ENCODE assay signal across 8 cellular contexts in the genomic region with DNA sequence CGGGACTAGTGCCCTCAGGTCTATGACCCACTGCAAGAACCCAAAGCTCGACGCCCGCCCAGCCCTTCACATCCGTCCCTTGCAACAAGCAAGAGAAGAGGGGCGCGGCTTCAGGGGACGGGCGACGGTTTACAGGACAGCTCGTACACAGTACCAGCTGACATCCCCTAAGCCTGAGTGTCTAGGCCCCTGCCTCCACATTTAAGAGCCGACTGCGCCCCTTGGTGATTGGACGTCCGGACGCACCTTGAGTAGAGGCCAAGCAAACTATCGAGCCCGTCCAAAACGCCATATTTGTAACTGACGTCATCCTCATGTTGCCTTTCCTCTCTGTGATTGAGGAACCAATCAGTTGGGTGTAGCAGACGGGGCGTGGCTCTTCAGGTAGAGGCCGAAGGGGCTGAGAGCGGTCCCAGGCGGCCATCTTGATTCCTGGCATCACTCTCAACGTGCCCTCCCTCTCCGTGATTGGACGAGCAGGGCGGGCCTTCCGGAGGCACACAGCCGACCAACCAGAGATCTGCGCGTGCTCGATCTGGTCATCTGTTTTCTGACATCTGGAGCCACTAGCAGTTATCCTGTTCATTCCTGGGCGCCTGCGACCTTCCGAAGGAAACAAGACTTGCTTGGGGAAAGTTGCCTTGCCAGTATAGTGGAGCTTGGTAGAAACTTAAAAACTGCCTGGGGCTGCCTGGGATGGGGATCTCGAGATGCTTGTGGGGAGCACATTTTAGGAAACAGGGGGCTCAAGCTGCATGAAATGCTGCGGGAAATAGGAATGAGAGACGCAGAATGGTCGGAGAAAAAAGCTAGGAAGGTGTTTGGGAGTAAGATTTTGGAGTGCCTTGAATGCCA. TPM values are rescaled to one million over a fixed set of nuclear protein-coding genes. Genes with fewer than 3 reads are reported as not detected.
DNase-seq lines count a peak whose midpoint lies in the region; ATAC-seq and TF ChIP-seq lines count a peak whose summit lies in the region.

No MANE protein-coding gene starts in this region.

- no peaks in the 10 kb centered on the region for H3K27me3 Mint-ChIP-seq in activated T-cell treated with anti-CD3 and anti-CD28 coated beads, Interleukin-2, amount 50 U/mL, for 24 hours

- no peaks in the 10 kb centered on the region for H3K9me3 Mint-ChIP-seq in activated T-cell treated with anti-CD3 and anti-CD28 coated beads, Interleukin-2, amount 50 U/mL, for 24 hours

- DNase-seq in DMS53 (lab: John Stamatoyannopoulos, UW), result peak; percentile 96
- peak; percentile 97 for DNase-seq in Jurkat, Clone E6-1 (ENCODE audit: low read depth, low spot score)
- DNase-seq in PC-3, result peak; percentile 99
- peak; percentile 93 for DNase-seq in activated T-cell treated with anti-CD3 and anti-CD28 coated beads, Interleukin-2, amount 50 U/mL, for 24 hours
- DNase-seq in erythroblast (lab: John Stamatoyannopoulos, UW), result peak; percentile 97 to 99
- peak; percentile 98 for DNase-seq in mucosa of gallbladder (ENCODE audit: low spot score)
- DNase-seq in stimulated activated CD8-positive, alpha-beta memory T cell treated with anti-CD3 and anti-CD28 coated beads, Interleukin-4, amount 100 ng/mL, for 24 hours (ENCODE audit: low read depth), result peak; percentile 93

- H3K4me3 Mint-ChIP-seq in activated T-cell treated with anti-CD3 and anti-CD28 coated beads, Interleukin-2, amount 50 U/mL, for 24 hours, result peak overlapping the region; percentile 91

- H3K4me3 ChIP-seq in Jurkat, Clone E6-1 (ENCODE audit: low read length), result peak overlapping the region; percentile 87
- peak overlapping the region; percentile 77 for H3K4me3 ChIP-seq in PC-3 (ENCODE audit: low read length)

- TF ChIP-seq CTCF in PC-3 (conservative IDR thresholded peaks at IDR 0.05; ENCODE audit: low read depth, low read length), result no peak; the same call in 1 of the 2 replicates

- no peaks in the 10 kb centered on the region for H3K9me2 ChIP-seq in PC-3 (replicated peaks; ENCODE audit: low read length)

- peak overlapping the region; percentile 52 for H3K27ac ChIP-seq in PC-3 (ENCODE audit: low read length)

- H3K4me2 ChIP-seq in PC-3 (ENCODE audit: low read length), result peak overlapping the region; percentile 92

- intact Hi-C loops in PC-3 (cut with micrococcal nuclease), result loop anchor here (1.0 to 2.0 kb wide), 6 partner anchors 24 to 142 kb away; partner anchors contain the start of genes ZNF619 and ZNF621

- H3K79me2 ChIP-seq in PC-3 (ENCODE audit: low read length), result peaks cover 18% of the 10 kb centered on the region

- peaks cover 39% of the 10 kb centered on the region for H3K4me1 Mint-ChIP-seq in activated T-cell treated with anti-CD3 and anti-CD28 coated beads, Interleukin-2, amount 50 U/mL, for 24 hours (ENCODE audit: low read depth)

- peaks cover 6% of the 10 kb centered on the region for H4K20me1 ChIP-seq in PC-3 (ENCODE audit: low read length)

- peaks cover 43% of the 10 kb centered on the region for H3K4me1 ChIP-seq in PC-3 (ENCODE audit: insufficient read depth, low read length)

- peak overlapping the region; percentile 98 for H3K27ac Mint-ChIP-seq in activated T-cell treated with anti-CD3 and anti-CD28 coated beads, Interleukin-2, amount 50 U/mL, for 24 hours

- peak overlapping the region; percentile 82 for H3K9ac ChIP-seq in PC-3 (ENCODE audit: low read length)

- no peaks in the 10 kb centered on the region for H3K9me3 ChIP-seq in PC-3 (ENCODE audit: low read length)

- H3K36me3 Mint-ChIP-seq in activated T-cell treated with anti-CD3 and anti-CD28 coated beads, Interleukin-2, amount 50 U/mL, for 24 hours (ENCODE audit: low read depth), result peaks cover 33% of the 10 kb centered on the region

- peak; percentile 95 for TF ChIP-seq POLR2A in erythroblast (IDR thresholded peaks at IDR 0.05; ENCODE audit: low read length)

- ATAC-seq in GM21717 (IDR thresholded peaks at IDR 0.05; ENCODE audit: unreplicated experiment) (peak; percentile 96), PC-3 (peak; percentile 88)

- H3F3A ChIP-seq in PC-3 (ENCODE audit: low read length, unreplicated experiment), result peaks cover 7% of the 10 kb centered on the region

- H3K27me3 ChIP-seq in PC-3 (ENCODE audit: low read length), result no peaks in the 10 kb centered on the region

- peaks cover 6% of the 10 kb centered on the region for H3K36me3 ChIP-seq in PC-3 (ENCODE audit: low read depth, low read length)

- CTCF ChIA-PET in PC-3 (lab: Charles Lee), result no interaction called here

- no TSS peak for BruUV-seq in PC-3 (replicated peaks; lab: Mats Ljungman, UMichigan)

- peak overlapping the region; percentile 92 for H2AFZ ChIP-seq in PC-3 (ENCODE audit: low read length)

- POLR2A ChIA-PET in PC-3 (lab: Charles Lee; ENCODE audit: unreplicated experiment), result no interaction called here

RNA-seq across cellular contexts. Expression of gene RPL14, which starts 4.0 kb away (rescaled TPM):
- polyA plus RNA-seq in Jurkat, Clone E6-1 (2012; ENCODE audit: insufficient read depth, insufficient read length), result 2,775 TPM
- total RNA-seq in PC-3 (2014; rRNA removed) (543 and 624 TPM in 2 replicates), mucosa of gallbladder (1,215 TPM)

RNA-seq across cellular contexts. Expression of gene ZNF619, which starts 23.8 kb away (rescaled TPM):
- not detected for polyA plus RNA-seq in Jurkat, Clone E6-1 (2012; ENCODE audit: insufficient read depth, insufficient read length)
- total RNA-seq in PC-3 (2014; rRNA removed) (3.5 and 6.0 TPM in 2 replicates), mucosa of gallbladder (10.4 TPM)

RNA-seq across cellular contexts. Expression of gene ZNF620, which starts 52.7 kb away (rescaled TPM):
- not detected for polyA plus RNA-seq in Jurkat, Clone E6-1 (2012; ENCODE audit: insufficient read depth, insufficient read length)
- total RNA-seq in PC-3 (2014; rRNA removed), result 1.8 and 2.5 TPM in 2 replicates
- total RNA-seq in mucosa of gallbladder, result 3.2 TPM

Comparison
In these comparisons a context has a peak if more than half of its experiments do, and no peak if none do; other contexts are left out.
1. Peak in every context shown above with its lines: DNase-seq, ATAC-seq, H3K4me3 ChIP-seq and H3K27ac ChIP-seq.